ENCODE assay signal across 1 cellular context in the genomic region with DNA sequence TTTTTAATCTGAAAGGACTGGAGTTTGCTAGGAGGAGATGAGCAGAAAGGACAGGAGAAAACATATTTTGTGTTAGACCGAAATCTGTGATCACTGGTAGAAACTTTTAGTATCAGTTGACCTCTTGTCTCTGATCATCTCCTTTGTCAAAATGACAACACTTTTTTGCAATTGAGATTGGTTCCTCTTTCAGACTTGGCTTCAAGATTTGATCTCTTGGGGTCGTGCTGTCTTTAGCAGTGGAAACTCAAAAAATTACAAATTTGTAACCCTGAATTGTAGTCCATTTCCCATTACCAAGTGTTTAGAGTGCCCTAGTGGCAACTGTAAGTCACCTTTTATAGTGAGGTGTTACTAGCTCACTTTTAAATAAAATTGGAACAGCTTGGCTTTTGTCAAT.
TF ChIP-seq lines count a peak whose summit lies in the region.

No MANE protein-coding gene starts in this region.

TF ChIP-seq in GM23338, 12 proteins besides CTCF, POLR2A, EP300 and RAD21:
- TF ChIP-seq, protein P1, sequence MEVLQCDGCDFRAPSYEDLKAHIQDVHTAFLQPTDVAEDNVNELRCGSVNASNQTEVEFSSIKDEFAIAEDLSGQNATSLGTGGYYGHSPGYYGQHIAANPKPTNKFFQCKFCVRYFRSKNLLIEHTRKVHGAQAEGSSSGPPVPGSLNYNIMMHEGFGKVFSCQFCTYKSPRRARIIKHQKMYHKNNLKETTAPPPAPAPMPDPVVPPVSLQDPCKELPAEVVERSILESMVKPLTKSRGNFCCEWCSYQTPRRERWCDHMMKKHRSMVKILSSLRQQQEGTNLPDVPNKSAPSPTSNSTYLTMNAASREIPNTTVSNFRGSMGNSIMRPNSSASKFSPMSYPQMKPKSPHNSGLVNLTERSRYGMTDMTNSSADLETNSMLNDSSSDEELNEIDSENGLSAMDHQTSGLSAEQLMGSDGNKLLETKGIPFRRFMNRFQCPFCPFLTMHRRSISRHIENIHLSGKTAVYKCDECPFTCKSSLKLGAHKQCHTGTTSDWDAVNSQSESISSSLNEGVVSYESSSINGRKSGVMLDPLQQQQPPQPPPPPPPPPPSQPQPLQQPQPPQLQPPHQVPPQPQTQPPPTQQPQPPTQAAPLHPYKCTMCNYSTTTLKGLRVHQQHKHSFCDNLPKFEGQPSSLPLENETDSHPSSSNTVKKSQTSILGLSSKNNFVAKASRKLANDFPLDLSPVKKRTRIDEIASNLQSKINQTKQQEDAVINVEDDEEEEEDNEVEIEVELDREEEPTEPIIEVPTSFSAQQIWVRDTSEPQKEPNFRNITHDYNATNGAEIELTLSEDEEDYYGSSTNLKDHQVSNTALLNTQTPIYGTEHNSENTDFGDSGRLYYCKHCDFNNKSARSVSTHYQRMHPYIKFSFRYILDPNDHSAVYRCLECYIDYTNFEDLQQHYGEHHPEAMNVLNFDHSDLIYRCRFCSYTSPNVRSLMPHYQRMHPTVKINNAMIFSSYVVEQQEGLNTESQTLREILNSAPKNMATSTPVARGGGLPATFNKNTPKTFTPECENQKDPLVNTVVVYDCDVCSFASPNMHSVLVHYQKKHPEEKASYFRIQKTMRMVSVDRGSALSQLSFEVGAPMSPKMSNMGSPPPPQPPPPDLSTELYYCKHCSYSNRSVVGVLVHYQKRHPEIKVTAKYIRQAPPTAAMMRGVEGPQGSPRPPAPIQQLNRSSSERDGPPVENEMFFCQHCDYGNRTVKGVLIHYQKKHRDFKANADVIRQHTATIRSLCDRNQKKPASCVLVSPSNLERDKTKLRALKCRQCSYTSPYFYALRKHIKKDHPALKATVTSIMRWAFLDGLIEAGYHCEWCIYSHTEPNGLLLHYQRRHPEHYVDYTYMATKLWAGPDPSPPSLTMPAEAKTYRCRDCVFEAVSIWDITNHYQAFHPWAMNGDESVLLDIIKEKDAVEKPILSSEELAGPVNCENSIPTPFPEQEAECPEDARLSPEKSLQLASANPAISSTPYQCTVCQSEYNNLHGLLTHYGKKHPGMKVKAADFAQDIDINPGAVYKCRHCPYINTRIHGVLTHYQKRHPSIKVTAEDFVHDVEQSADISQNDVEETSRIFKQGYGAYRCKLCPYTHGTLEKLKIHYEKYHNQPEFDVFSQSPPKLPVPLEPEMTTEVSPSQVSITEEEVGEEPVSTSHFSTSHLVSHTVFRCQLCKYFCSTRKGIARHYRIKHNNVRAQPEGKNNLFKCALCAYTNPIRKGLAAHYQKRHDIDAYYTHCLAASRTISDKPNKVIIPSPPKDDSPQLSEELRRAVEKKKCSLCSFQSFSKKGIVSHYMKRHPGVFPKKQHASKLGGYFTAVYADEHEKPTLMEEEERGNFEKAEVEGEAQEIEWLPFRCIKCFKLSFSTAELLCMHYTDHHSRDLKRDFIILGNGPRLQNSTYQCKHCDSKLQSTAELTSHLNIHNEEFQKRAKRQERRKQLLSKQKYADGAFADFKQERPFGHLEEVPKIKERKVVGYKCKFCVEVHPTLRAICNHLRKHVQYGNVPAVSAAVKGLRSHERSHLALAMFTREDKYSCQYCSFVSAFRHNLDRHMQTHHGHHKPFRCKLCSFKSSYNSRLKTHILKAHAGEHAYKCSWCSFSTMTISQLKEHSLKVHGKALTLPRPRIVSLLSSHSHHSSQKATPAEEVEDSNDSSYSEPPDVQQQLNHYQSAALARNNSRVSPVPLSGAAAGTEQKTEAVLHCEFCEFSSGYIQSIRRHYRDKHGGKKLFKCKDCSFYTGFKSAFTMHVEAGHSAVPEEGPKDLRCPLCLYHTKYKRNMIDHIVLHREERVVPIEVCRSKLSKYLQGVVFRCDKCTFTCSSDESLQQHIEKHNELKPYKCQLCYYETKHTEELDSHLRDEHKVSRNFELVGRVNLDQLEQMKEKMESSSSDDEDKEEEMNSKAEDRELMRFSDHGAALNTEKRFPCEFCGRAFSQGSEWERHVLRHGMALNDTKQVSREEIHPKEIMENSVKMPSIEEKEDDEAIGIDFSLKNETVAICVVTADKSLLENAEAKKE (CRISPR knock-in tag; IDR thresholded peaks at IDR 0.05), result no peak
- TF ChIP-seq EZH2phosphoT487 (IDR thresholded peaks at IDR 0.05; ENCODE audit: unreplicated experiment) (no peak), POLR2AphosphoS5 (IDR thresholded peaks at IDR 0.05; ENCODE audit: low read depth) (no peak), EZH2 (IDR thresholded peaks at IDR 0.05; ENCODE audit: low read depth, unreplicated experiment) (no peak), ZNF114 (CRISPR knock-in tag; IDR thresholded peaks at IDR 0.05) (no peak), CREB1 (CRISPR knock-in tag; IDR thresholded peaks at IDR 0.05; ENCODE audit: low read depth) (no peak), STAT1 (IDR thresholded peaks at IDR 0.05; ENCODE audit: unreplicated experiment) (no peak), ZNF331 (CRISPR knock-in tag; IDR thresholded peaks at IDR 0.05; ENCODE audit: low read depth) (no peak), JUNB (IDR thresholded peaks at IDR 0.05; ENCODE audit: unreplicated experiment) (no peak), NANOG (IDR thresholded peaks at IDR 0.05; ENCODE audit: borderline replicate concordance) (no peak)
- TF ChIP-seq, protein P2, sequence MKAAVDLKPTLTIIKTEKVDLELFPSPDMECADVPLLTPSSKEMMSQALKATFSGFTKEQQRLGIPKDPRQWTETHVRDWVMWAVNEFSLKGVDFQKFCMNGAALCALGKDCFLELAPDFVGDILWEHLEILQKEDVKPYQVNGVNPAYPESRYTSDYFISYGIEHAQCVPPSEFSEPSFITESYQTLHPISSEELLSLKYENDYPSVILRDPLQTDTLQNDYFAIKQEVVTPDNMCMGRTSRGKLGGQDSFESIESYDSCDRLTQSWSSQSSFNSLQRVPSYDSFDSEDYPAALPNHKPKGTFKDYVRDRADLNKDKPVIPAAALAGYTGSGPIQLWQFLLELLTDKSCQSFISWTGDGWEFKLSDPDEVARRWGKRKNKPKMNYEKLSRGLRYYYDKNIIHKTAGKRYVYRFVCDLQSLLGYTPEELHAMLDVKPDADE (IDR thresholded peaks at IDR 0.05), result no peak
- TF ChIP-seq, protein P3, sequence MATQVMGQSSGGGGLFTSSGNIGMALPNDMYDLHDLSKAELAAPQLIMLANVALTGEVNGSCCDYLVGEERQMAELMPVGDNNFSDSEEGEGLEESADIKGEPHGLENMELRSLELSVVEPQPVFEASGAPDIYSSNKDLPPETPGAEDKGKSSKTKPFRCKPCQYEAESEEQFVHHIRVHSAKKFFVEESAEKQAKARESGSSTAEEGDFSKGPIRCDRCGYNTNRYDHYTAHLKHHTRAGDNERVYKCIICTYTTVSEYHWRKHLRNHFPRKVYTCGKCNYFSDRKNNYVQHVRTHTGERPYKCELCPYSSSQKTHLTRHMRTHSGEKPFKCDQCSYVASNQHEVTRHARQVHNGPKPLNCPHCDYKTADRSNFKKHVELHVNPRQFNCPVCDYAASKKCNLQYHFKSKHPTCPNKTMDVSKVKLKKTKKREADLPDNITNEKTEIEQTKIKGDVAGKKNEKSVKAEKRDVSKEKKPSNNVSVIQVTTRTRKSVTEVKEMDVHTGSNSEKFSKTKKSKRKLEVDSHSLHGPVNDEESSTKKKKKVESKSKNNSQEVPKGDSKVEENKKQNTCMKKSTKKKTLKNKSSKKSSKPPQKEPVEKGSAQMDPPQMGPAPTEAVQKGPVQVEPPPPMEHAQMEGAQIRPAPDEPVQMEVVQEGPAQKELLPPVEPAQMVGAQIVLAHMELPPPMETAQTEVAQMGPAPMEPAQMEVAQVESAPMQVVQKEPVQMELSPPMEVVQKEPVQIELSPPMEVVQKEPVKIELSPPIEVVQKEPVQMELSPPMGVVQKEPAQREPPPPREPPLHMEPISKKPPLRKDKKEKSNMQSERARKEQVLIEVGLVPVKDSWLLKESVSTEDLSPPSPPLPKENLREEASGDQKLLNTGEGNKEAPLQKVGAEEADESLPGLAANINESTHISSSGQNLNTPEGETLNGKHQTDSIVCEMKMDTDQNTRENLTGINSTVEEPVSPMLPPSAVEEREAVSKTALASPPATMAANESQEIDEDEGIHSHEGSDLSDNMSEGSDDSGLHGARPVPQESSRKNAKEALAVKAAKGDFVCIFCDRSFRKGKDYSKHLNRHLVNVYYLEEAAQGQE (IDR thresholded peaks at IDR 0.05; ENCODE audit: unreplicated experiment), result no peak
TF ChIP-seq in GM23338: peak in this region for 0.
